In genomic region chr7:129122086-129122750, GRCh38 we compare ENCODE assay signal across 10 cellular contexts. TPM values are rescaled to one million over a fixed set of nuclear protein-coding genes. Genes with fewer than 3 reads are reported as not detected.
A peak's percentile ranks its signal among the peaks of the same experiment; 100 is the strongest.
DNase-seq lines count a peak whose midpoint lies in the region; ATAC-seq and TF ChIP-seq lines count a peak whose summit lies in the region.
"Had no signal": no experiment of that assay in that cellular context is flagged by ENCODE, and none has a peak within 500 bp of the region (broad histone marks: within the 10 kb centered on the region; RNA-seq: fewer than 3 reads in every experiment).

No MANE protein-coding gene starts in this region.

- H3K9me3 Mint-ChIP-seq in stimulated activated memory B cell treated with anti-CD40 and anti-IgM and Interleukin-4, amounts not matched to agents 10 μg/mL and 1 μg/mL and 100 μg/mL, for 72 hours: peaks cover 6% of the 10 kb centered on the region

- peak overlapping the region; percentile 48 for H3K27ac ChIP-seq in cardiac muscle cell
- H3K27ac ChIP-seq in gastroesophageal sphincter: no peak overlapping the region
- H3K27ac ChIP-seq: hepatocyte had no signal

- H3K4me3 ChIP-seq in cardiac muscle cell (no peak overlapping the region), gastroesophageal sphincter (no peak overlapping the region)
- H3K4me3 ChIP-seq: hepatocyte had no signal

- H3K4me1 Mint-ChIP-seq in stimulated activated memory B cell treated with anti-CD40 and anti-IgM and Interleukin-4, amounts not matched to agents 10 μg/mL and 1 μg/mL and 100 μg/mL, for 72 hours: peaks cover 41% of the 10 kb centered on the region
- H3K4me1 Mint-ChIP-seq: brain had no signal

- H3K27me3 ChIP-seq in cardiac muscle cell: no peaks in the 10 kb centered on the region
- H3K27me3 ChIP-seq in gastroesophageal sphincter: peaks cover 15% of the 10 kb centered on the region
- H3K27me3 ChIP-seq: hepatocyte had no signal

- no peak for TF ChIP-seq POLR2A in gastroesophageal sphincter (IDR thresholded peaks at IDR 0.05)

- no peaks in the 10 kb centered on the region for H3K36me3 ChIP-seq in cardiac muscle cell
- H3K36me3 ChIP-seq in gastroesophageal sphincter: no peaks in the 10 kb centered on the region

- H3K4me1 ChIP-seq in cardiac muscle cell (ENCODE audit: low read depth) (peaks cover 9% of the 10 kb centered on the region), gastroesophageal sphincter (no peaks in the 10 kb centered on the region)

- DNase-seq in cardiac muscle cell (ENCODE audit: low read depth in 1 of 2, low spot score in 1 of 2) (peak; percentile 12 to 14), left cardiac atrium (no peak), NCI-H526 treated with DMSO at 0.1 percent for 48 hours (lab: John Stamatoyannopoulos, UW) (no peak), hepatic stellate cell (ENCODE audit: low spot score) (no peak)

- H3K4me3 Mint-ChIP-seq in stimulated activated memory B cell treated with anti-CD40 and anti-IgM and Interleukin-4, amounts not matched to agents 10 μg/mL and 1 μg/mL and 100 μg/mL, for 72 hours: peak overlapping the region; percentile 66
- H3K4me3 Mint-ChIP-seq: brain had no signal

- TF ChIP-seq CTCF in cardiac muscle cell (IDR thresholded peaks at IDR 0.05; ENCODE audit: low read depth, low read length) (no peak), gastroesophageal sphincter (IDR thresholded peaks at IDR 0.05) (no peak)

- intact Hi-C loops in left cardiac atrium (cut with DNase I): no loop called here

- TF ChIP-seq EP300 in gastroesophageal sphincter (IDR thresholded peaks at IDR 0.05): no peak

- ATAC-seq in left cardiac atrium: no peak
- peak; percentile 42 for ATAC-seq in HG02588 (IDR thresholded peaks at IDR 0.05; ENCODE audit: unreplicated experiment)
- peak; percentile 23 for ATAC-seq in HG03558 (IDR thresholded peaks at IDR 0.05; ENCODE audit: extremely low read depth, unreplicated experiment)
- peak; percentile 65 for ATAC-seq in stimulated activated memory B cell treated with anti-CD40 and anti-IgM and Interleukin-4, amounts not matched to agents 10 μg/mL and 1 μg/mL and 100 μg/mL, for 72 hours
- ATAC-seq in gastroesophageal sphincter: no peak

- H3K9me3 ChIP-seq in cardiac muscle cell (ENCODE audit: low read depth): no peaks in the 10 kb centered on the region
- H3K9me3 ChIP-seq in gastroesophageal sphincter: peaks cover 0 to 4% (median 0%) of the 10 kb centered on the region in 3 donors

- peak overlapping the region; percentile 99 for H3K27ac Mint-ChIP-seq in stimulated activated memory B cell treated with anti-CD40 and anti-IgM and Interleukin-4, amounts not matched to agents 10 μg/mL and 1 μg/mL and 100 μg/mL, for 72 hours

- 61% methylated on average over 2 of the region's 2 CpGs; no CpG with 5 or more reads in 1 of the 2 donors for WGBS in gastroesophageal sphincter (ENCODE audit: low coverage in 1 of 2), 2 donors

- H3K36me3 Mint-ChIP-seq in stimulated activated memory B cell treated with anti-CD40 and anti-IgM and Interleukin-4, amounts not matched to agents 10 μg/mL and 1 μg/mL and 100 μg/mL, for 72 hours: peaks cover 9% of the 10 kb centered on the region
- H3K36me3 Mint-ChIP-seq: brain had no signal

- H3K27me3 Mint-ChIP-seq in stimulated activated memory B cell treated with anti-CD40 and anti-IgM and Interleukin-4, amounts not matched to agents 10 μg/mL and 1 μg/mL and 100 μg/mL, for 72 hours: no peaks in the 10 kb centered on the region

RNA-seq across cellular contexts. Expression of gene TSPAN33, which starts 22.3 kb away (rescaled TPM):
- 10.0 and 13.4 TPM in 2 replicates for total RNA-seq in cardiac muscle cell
- polyA plus RNA-seq in cardiac muscle cell: 14.9 and 15.6 TPM in 2 replicates
- 10 to 100 TPM; 10.9 to 12.3 TPM for total RNA-seq in left cardiac atrium
- total RNA-seq in gastroesophageal sphincter: 10 to 100 TPM in 2 of 4 donors, 1 to 10 TPM in 2; 1.9 to 15.5 (median 9.9) TPM

Comparison
In these comparisons a context has a peak if more than half of its experiments do, and no peak if none do; other contexts are left out.
1. DNase-seq: peak in cardiac muscle cell (2 of 2); none in left cardiac atrium (single experiment), NCI-H526 treated with DMSO at 0.1 percent for 48 hours (single experiment) and hepatic stellate cell (single experiment).
2. ATAC-seq: peak in HG02588 (single experiment), HG03558 (single experiment) and stimulated activated memory B cell treated with anti-CD40 and anti-IgM and Interleukin-4, amounts not matched to agents 10 μg/mL and 1 μg/mL and 100 μg/mL, for 72 hours (single experiment); none in left cardiac atrium (0 of 2) and gastroesophageal sphincter (single experiment).